8 cellular contexts compared by ENCODE assay signal in genomic region chr3:124246949-124247348, GRCh38.
DNase-seq lines count a peak whose midpoint lies in the region; TF ChIP-seq lines count a peak whose summit lies in the region.

No MANE protein-coding gene starts in this region.

- in situ Hi-C loops in astrocyte of the cerebellum (cut with HindIII; ENCODE audit: low sequenced_read_pairs), result no loop called here

- CTCF ChIA-PET in GM10248 (lab: Yijun Ruan, JAX), result interaction anchor here (0.9 to 2.0 kb wide), 8 partner anchors 11 to 214 kb away, joined by 3 to 11 read pairs (median 4); partner anchors contain the start of gene KALRN

- TF ChIP-seq CTCF in GM10248 (IDR thresholded peaks at IDR 0.05; ENCODE audit: control extremely low read depth, extremely low read depth, low read depth, missing control alignments), result peak; percentile 53
- TF ChIP-seq CTCF in astrocyte of the cerebellum (IDR thresholded peaks at IDR 0.05; ENCODE audit: low read depth, low read length, missing control alignments), result peak; percentile 51

- H3K4me3 ChIP-seq in astrocyte of the cerebellum (ENCODE audit: low read depth, low read length), result no peak overlapping the region

- DNase-seq in GM10248 (ENCODE audit: extremely low spot score) (peak; percentile 32), NCI-H1092 (lab: John Stamatoyannopoulos, UW) (peak; percentile 46), astrocyte of the cerebellum (ENCODE audit: low read depth) (no peak), myocyte (ENCODE audit: low read depth) (peak; percentile 17), MV-4-11 (lab: John Stamatoyannopoulos, UW) (no peak), GM19238 (ENCODE audit: insufficient read length, low spot score) (no peak), DMS114 treated with DMSO at 0.1 percent for 48 hours (lab: John Stamatoyannopoulos, UW; ENCODE audit: unreplicated experiment) (no peak), C1 segment of cervical spinal cord (lab: John Stamatoyannopoulos, UW) (no peak)

- POLR2A ChIA-PET in GM10248 (lab: Yijun Ruan, JAX), result no interaction called here

Comparison
In these comparisons a context has a peak if more than half of its experiments do, and no peak if none do; other contexts are left out.
1. DNase-seq: peak in GM10248 (single experiment), NCI-H1092 (single experiment) and myocyte (single experiment); none in astrocyte of the cerebellum (single experiment), MV-4-11 (single experiment), GM19238 (single experiment), DMS114 treated with DMSO at 0.1 percent for 48 hours (single experiment) and C1 segment of cervical spinal cord (0 of 14).